1 cellular context compared by ENCODE assay signal in the genomic region with DNA sequence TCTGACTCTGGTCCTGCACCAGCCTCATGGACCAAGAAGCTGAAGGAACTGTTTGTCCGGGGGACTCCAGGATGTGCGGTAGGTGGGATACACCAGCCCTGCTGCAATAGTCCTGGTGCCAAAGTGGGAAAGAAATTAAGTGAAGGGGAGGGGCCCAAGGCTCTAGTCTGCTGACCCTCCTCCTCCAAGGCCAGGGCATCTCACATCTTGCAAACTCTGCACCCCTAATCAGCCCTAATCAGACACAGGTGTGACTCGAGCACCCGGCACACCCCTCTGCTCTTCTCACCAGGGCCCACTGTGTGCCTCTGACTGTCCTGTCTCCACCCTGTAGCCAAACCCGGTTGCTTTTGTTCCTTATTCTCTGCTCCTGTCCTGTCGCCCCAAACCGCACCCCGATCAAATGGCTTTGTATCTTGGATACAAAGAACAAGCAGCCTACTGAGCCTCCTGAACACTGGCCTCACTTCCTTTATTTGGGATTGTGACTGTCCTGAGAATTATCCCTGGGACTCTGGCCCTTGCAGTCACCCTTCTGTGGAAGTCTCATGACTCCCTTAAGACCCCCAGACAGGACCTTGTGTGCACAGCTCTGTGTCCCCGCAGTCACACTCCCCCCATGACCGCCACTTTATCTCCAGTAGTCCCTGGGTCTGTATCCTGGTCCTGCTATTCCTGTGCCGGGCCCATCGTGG.
TF ChIP-seq lines count a peak whose summit lies in the region.

No MANE protein-coding gene starts in this region.

TF ChIP-seq in GM23338, 12 proteins besides CTCF, POLR2A, EP300 and RAD21 (continued from another document):
- TF ChIP-seq, protein P1, sequence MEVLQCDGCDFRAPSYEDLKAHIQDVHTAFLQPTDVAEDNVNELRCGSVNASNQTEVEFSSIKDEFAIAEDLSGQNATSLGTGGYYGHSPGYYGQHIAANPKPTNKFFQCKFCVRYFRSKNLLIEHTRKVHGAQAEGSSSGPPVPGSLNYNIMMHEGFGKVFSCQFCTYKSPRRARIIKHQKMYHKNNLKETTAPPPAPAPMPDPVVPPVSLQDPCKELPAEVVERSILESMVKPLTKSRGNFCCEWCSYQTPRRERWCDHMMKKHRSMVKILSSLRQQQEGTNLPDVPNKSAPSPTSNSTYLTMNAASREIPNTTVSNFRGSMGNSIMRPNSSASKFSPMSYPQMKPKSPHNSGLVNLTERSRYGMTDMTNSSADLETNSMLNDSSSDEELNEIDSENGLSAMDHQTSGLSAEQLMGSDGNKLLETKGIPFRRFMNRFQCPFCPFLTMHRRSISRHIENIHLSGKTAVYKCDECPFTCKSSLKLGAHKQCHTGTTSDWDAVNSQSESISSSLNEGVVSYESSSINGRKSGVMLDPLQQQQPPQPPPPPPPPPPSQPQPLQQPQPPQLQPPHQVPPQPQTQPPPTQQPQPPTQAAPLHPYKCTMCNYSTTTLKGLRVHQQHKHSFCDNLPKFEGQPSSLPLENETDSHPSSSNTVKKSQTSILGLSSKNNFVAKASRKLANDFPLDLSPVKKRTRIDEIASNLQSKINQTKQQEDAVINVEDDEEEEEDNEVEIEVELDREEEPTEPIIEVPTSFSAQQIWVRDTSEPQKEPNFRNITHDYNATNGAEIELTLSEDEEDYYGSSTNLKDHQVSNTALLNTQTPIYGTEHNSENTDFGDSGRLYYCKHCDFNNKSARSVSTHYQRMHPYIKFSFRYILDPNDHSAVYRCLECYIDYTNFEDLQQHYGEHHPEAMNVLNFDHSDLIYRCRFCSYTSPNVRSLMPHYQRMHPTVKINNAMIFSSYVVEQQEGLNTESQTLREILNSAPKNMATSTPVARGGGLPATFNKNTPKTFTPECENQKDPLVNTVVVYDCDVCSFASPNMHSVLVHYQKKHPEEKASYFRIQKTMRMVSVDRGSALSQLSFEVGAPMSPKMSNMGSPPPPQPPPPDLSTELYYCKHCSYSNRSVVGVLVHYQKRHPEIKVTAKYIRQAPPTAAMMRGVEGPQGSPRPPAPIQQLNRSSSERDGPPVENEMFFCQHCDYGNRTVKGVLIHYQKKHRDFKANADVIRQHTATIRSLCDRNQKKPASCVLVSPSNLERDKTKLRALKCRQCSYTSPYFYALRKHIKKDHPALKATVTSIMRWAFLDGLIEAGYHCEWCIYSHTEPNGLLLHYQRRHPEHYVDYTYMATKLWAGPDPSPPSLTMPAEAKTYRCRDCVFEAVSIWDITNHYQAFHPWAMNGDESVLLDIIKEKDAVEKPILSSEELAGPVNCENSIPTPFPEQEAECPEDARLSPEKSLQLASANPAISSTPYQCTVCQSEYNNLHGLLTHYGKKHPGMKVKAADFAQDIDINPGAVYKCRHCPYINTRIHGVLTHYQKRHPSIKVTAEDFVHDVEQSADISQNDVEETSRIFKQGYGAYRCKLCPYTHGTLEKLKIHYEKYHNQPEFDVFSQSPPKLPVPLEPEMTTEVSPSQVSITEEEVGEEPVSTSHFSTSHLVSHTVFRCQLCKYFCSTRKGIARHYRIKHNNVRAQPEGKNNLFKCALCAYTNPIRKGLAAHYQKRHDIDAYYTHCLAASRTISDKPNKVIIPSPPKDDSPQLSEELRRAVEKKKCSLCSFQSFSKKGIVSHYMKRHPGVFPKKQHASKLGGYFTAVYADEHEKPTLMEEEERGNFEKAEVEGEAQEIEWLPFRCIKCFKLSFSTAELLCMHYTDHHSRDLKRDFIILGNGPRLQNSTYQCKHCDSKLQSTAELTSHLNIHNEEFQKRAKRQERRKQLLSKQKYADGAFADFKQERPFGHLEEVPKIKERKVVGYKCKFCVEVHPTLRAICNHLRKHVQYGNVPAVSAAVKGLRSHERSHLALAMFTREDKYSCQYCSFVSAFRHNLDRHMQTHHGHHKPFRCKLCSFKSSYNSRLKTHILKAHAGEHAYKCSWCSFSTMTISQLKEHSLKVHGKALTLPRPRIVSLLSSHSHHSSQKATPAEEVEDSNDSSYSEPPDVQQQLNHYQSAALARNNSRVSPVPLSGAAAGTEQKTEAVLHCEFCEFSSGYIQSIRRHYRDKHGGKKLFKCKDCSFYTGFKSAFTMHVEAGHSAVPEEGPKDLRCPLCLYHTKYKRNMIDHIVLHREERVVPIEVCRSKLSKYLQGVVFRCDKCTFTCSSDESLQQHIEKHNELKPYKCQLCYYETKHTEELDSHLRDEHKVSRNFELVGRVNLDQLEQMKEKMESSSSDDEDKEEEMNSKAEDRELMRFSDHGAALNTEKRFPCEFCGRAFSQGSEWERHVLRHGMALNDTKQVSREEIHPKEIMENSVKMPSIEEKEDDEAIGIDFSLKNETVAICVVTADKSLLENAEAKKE (CRISPR knock-in tag; IDR thresholded peaks at IDR 0.05) = no peak
- TF ChIP-seq EZH2phosphoT487 (IDR thresholded peaks at IDR 0.05; ENCODE audit: unreplicated experiment) (no peak), STAT1 (IDR thresholded peaks at IDR 0.05; ENCODE audit: unreplicated experiment) (no peak), JUNB (IDR thresholded peaks at IDR 0.05; ENCODE audit: unreplicated experiment) (no peak), POLR2AphosphoS5 (IDR thresholded peaks at IDR 0.05; ENCODE audit: low read depth) (no peak)
TF ChIP-seq in GM23338: peak in this region for 0.
